Comparison of ENCODE assay signal across 8 cellular contexts in the genomic region with DNA sequence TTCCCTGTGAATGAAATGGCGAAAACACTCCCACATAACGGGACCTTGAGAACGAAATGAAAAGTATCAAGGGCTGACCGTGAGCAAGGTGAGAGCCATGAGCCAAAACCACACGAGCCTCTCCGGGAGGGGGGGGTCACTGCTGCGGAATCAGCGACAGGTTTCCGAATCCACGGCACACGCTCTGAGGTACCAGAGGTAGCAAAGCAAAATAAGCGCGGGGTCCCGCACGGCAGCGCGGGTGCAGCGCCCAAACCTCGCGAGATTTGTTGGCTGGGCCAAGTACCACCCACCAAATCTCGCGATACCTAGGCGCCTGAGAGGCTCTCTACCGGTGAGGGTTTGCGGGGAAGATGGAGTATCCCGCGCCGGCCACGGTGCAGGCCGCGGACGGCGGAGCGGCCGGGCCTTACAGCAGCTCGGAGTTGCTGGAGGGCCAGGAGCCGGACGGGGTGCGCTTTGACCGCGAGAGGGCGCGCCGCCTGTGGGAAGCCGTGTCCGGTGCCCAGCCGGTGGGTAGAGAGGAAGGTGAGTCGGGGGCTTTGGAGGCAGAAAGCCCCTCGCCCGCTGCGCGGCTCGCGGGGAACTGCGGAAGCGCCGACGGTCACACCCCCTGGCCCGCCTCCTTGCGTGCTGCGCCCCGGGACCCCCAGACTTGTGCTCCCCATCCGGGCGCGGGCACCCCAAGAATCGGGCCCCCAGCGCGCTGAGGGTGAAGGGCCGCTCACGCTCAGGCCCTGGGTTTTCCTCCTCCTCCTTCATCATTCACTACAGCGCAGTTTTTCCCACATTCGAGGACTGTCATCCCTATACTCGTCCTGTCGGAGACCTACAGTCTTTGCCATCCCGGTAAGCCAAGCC. TPM values are rescaled to one million over a fixed set of nuclear protein-coding genes. Genes with fewer than 3 reads are reported as not detected.
DNase-seq lines count a peak whose midpoint lies in the region; ATAC-seq, FAIRE-seq and TF ChIP-seq lines count a peak whose summit lies in the region.

Gene ZNF346, plus strand, starts transcription at position 311 of the 861 bp plus-strand sequence. Its CDS starts 43 bp downstream, at position 354.

- H3K27ac ChIP-seq in SU-DHL-6 (ENCODE audit: low read depth, low read length) (peak within 1 kb of the TSS; percentile 69), pancreas (peak within 1 kb of the TSS; percentile 19 to 72 (median 61)), thyroid gland (peak within 1 kb of the TSS; percentile 79 to 85 (median 83))

- TF ChIP-seq CTCF in GM12872 (IDR thresholded peaks at IDR 0.05; ENCODE audit: insufficient read depth, low read depth, low read length), result peak; percentile 51
- peak; percentile 10 for TF ChIP-seq CTCF in SU-DHL-6 (IDR thresholded peaks at IDR 0.05; ENCODE audit: insufficient read depth, low read length, poor library complexity, severe bottlenecking)
- peak; percentile 22 to 41 (median 32) for TF ChIP-seq CTCF in pancreas (IDR thresholded peaks at IDR 0.05)
- TF ChIP-seq CTCF in thyroid gland (IDR thresholded peaks at IDR 0.05), result peak; percentile 28 to 69 (median 46)

- 0 out of 2 replicates have a peak, but pooled peaks cover 8% of the 10 kb centered on the region for H3F3A ChIP-seq in SU-DHL-6 (ENCODE audit: insufficient read depth)

- WGBS in pancreas, 2 donors, result 0% methylated on average over 61 to 75 of the region's 75 CpGs
- WGBS in thyroid gland, 2 donors, result 1 to 2% methylated on average over 16 to 37 of the region's 75 CpGs

- H3K9me3 ChIP-seq in SU-DHL-6 (ENCODE audit: insufficient read depth, low read length), result no peaks in the 10 kb centered on the region
- no peaks in the 10 kb centered on the region for H3K9me3 ChIP-seq in pancreas
- no peaks in the 10 kb centered on the region for H3K9me3 ChIP-seq in thyroid gland

- peak; percentile 90 for ATAC-seq in HG02678 (IDR thresholded peaks at IDR 0.05; ENCODE audit: unreplicated experiment)
- ATAC-seq in activated naive CD8-positive, alpha-beta T cell treated with anti-CD3 and anti-CD28 coated beads, Interleukin-2, amount 10 ng/mL, durations not matched to agents 7 days and 5 days (ENCODE audit: low read depth), result peak; percentile 98
- peak; percentile 97 for ATAC-seq in Right ventricle myocardium superior (ENCODE audit: poor library complexity)
- peak; percentile 92 to 99 (median 97) for ATAC-seq in pancreas

- TF ChIP-seq POLR2A in thyroid gland (IDR thresholded peaks at IDR 0.05), result peak in 1 of 2 donors; percentile 74

- H3K4me3 ChIP-seq in SU-DHL-6 (ENCODE audit: insufficient read depth, low read length, poor library complexity, severe bottlenecking) (peak within 1 kb of the TSS; percentile 87), pancreas (peak within 1 kb of the TSS; percentile 76 to 95 (median 88)), thyroid gland (replicated peaks in 1 of 3) (peak within 1 kb of the TSS; percentile 77 to 83 (median 77))

- POLR2A ChIA-PET in activated naive CD8-positive, alpha-beta T cell treated with anti-CD3 and anti-CD28 coated beads, Interleukin-2, amount 10 ng/mL, durations not matched to agents 7 days and 5 days (lab: Charles Lee), result interaction anchor here (0.8 to 1.6 kb wide), 4 partner anchors 11 to 18 kb away, joined by 3 to 8 read pairs (median 4); partner anchors contain the start of gene UIMC1

- intact Hi-C loops in Right ventricle myocardium superior (cut with DNase I) (no loop called here), pancreas (cut with DNase I) (no loop called here), thyroid gland (cut with DNase I) (no loop called here)

- no peaks in the 10 kb centered on the region for H3K27me3 Mint-ChIP-seq in activated naive CD8-positive, alpha-beta T cell treated with anti-CD3 and anti-CD28 coated beads, Interleukin-2, amount 10 ng/mL, durations not matched to agents 7 days and 5 days

- H3K27me3 ChIP-seq in SU-DHL-6 (ENCODE audit: low read length) (no peaks in the 10 kb centered on the region), pancreas (no peaks in the 10 kb centered on the region), thyroid gland (no peaks in the 10 kb centered on the region)

- H4K20me1 ChIP-seq in SU-DHL-6 (ENCODE audit: low read depth, low read length), result no peaks in the 10 kb centered on the region

- H3K4me1 ChIP-seq in pancreas (peaks cover 0 to 3% (median 0%) of the 10 kb centered on the region in 3 donors), thyroid gland (peaks cover 15 to 17% of the 10 kb centered on the region in 2 donors)

- peak within 1 kb of the TSS; percentile 99 for H3K9ac ChIP-seq in SU-DHL-6 (ENCODE audit: low read length)

- H3K4me3 Mint-ChIP-seq in activated naive CD8-positive, alpha-beta T cell treated with anti-CD3 and anti-CD28 coated beads, Interleukin-2, amount 10 ng/mL, durations not matched to agents 7 days and 5 days, result peak within 1 kb of the TSS; percentile 96

- DNase-seq in NCI-H1417 (lab: John Stamatoyannopoulos, UW) (peak; percentile 86 to 96 (median 92)), Right ventricle myocardium superior (peak; percentile 93), pancreas (peak; percentile 91 to 97 (median 93)), thyroid gland (peak; percentile 91)
- DNase-seq in activated naive CD8-positive, alpha-beta T cell treated with anti-CD3 and anti-CD28 coated beads, Interleukin-2, amount 10 ng/mL, durations not matched to agents 7 days and 5 days, result peak; percentile 91

- H2AFZ ChIP-seq in SU-DHL-6 (ENCODE audit: low read depth, low read length, severe bottlenecking), result peak within 1 kb of the TSS; percentile 67

- peak within 1 kb of the TSS; percentile 90 for H3K27ac Mint-ChIP-seq in activated naive CD8-positive, alpha-beta T cell treated with anti-CD3 and anti-CD28 coated beads, Interleukin-2, amount 10 ng/mL, durations not matched to agents 7 days and 5 days

- no peaks in the 10 kb centered on the region for H3K9me2 ChIP-seq in SU-DHL-6 (replicated peaks; ENCODE audit: insufficient read depth, low read length)

- FAIRE-seq in pancreas (lab: Jason Lieb, UNC), result no peak

- H3K9me3 Mint-ChIP-seq in activated naive CD8-positive, alpha-beta T cell treated with anti-CD3 and anti-CD28 coated beads, Interleukin-2, amount 10 ng/mL, durations not matched to agents 7 days and 5 days, result no peaks in the 10 kb centered on the region

- H3K36me3 Mint-ChIP-seq in activated naive CD8-positive, alpha-beta T cell treated with anti-CD3 and anti-CD28 coated beads, Interleukin-2, amount 10 ng/mL, durations not matched to agents 7 days and 5 days, result peaks cover 12% of the 10 kb centered on the region

- H3K36me3 ChIP-seq in SU-DHL-6 (ENCODE audit: low read length) (no peaks in the 10 kb centered on the region), pancreas (no peaks in the 10 kb centered on the region), thyroid gland (no peaks in the 10 kb centered on the region)

- peaks cover 24% of the 10 kb centered on the region for H3K4me1 Mint-ChIP-seq in activated naive CD8-positive, alpha-beta T cell treated with anti-CD3 and anti-CD28 coated beads, Interleukin-2, amount 10 ng/mL, durations not matched to agents 7 days and 5 days

- H3K79me2 ChIP-seq in SU-DHL-6 (ENCODE audit: insufficient read depth, low read length), result peaks cover 66% of the 10 kb centered on the region

- peak within 1 kb of the TSS; percentile 99 for H3K4me2 ChIP-seq in SU-DHL-6 (ENCODE audit: low read depth, low read length, poor library complexity, severe bottlenecking)

RNA-seq across cellular contexts. Expression of gene ZNF346, which starts in this region (rescaled TPM):
- total RNA-seq in activated naive CD8-positive, alpha-beta T cell treated with anti-CD3 and anti-CD28 coated beads, Interleukin-2, amount 10 ng/mL, durations not matched to agents 7 days and 5 days, result 10 to 100 TPM; 21.7 to 30.7 TPM
- total RNA-seq in Right ventricle myocardium superior (5.7 TPM), pancreas (10 to 100 TPM in 1 of 6 donors, 1 to 10 TPM in 5; 6.9 to 10.4 (median 8.6) TPM), thyroid gland (10 to 100 TPM; 23.6 to 34.8 (median 26.2) TPM)
- polyA plus RNA-seq in pancreas, result 1 to 10 TPM; 4.5 to 6.6 TPM

Comparison
In these comparisons a context has a peak if more than half of its experiments do, and no peak if none do; other contexts are left out.
1. Peak in every context shown above with its lines: DNase-seq, ATAC-seq, H3K4me3 ChIP-seq and H3K27ac ChIP-seq.